In genomic region chr2:61671561-61672315, GRCh38 we compare ENCODE assay signal across 8 cellular contexts.
DNase-seq lines count a peak whose midpoint lies in the region; ATAC-seq and TF ChIP-seq lines count a peak whose summit lies in the region.

No MANE protein-coding gene starts in this region.

- TF ChIP-seq CTCF in GM12864 (IDR thresholded peaks at IDR 0.05; ENCODE audit: low read depth, low read length, missing control alignments) (no peak), fibroblast of pulmonary artery (IDR thresholded peaks at IDR 0.05; ENCODE audit: low read length, missing control alignments) (no peak), psoas muscle (IDR thresholded peaks at IDR 0.05) (no peak), mesothelial cell of epicardium (IDR thresholded peaks at IDR 0.05; ENCODE audit: unreplicated experiment) (no peak)

- no peaks in the 10 kb centered on the region for H3K36me3 ChIP-seq in SK-N-MC (ENCODE audit: insufficient read depth, low read length)
- no peaks in the 10 kb centered on the region for H3K36me3 ChIP-seq in psoas muscle (ENCODE audit: insufficient read depth in 1 of 2, low read depth in 1 of 2)

- DNase-seq in GM12864 (ENCODE audit: low read depth): no peak
- DNase-seq in SK-N-MC (ENCODE audit: low read depth, low spot score): no peak
- DNase-seq in fibroblast of pulmonary artery (ENCODE audit: low read depth): peak; percentile 16
- DNase-seq in psoas muscle: no peak
- no peak for DNase-seq in mesothelial cell of epicardium (ENCODE audit: low spot score in 2 of 2, unreplicated experiment in 2 of 2)
- DNase-seq in DMS153 (lab: John Stamatoyannopoulos, UW): no peak

- no peaks in the 10 kb centered on the region for H3K27me3 ChIP-seq in psoas muscle (ENCODE audit: insufficient read depth in 3 of 3, low read length in 2 of 3)

- WGBS in psoas muscle, 3 donors: 40 to 47% (median 43%) methylated on average over 5 of the region's 5 CpGs

- H3K4me3 ChIP-seq in GM12864 (ENCODE audit: low read depth, low read length): peak overlapping the region; percentile 23; the same call in 1 of the 2 replicates
- no peak overlapping the region for H3K4me3 ChIP-seq in SK-N-MC
- peak overlapping the region; percentile 30 for H3K4me3 ChIP-seq in fibroblast of pulmonary artery (replicated peaks; ENCODE audit: low read depth, low read length)
- H3K4me3 ChIP-seq in psoas muscle: peak overlapping the region; percentile 53

- H3K4me1 ChIP-seq in psoas muscle: peaks cover 18% of the 10 kb centered on the region

- peaks cover 24% of the 10 kb centered on the region for H3K9me3 Mint-ChIP-seq in mesothelial cell of epicardium

- intact Hi-C loops in psoas muscle (cut with DNase I): no loop called here

- peaks cover 2% of the 10 kb centered on the region for H3K27me3 Mint-ChIP-seq in mesothelial cell of epicardium (ENCODE audit: low read depth)

- peak overlapping the region; percentile 23 for H3K9ac ChIP-seq in SK-N-MC (ENCODE audit: insufficient read length)

- ATAC-seq in psoas muscle (peak in 2 of 4 donors; percentile 34 to 68), GM19397 (IDR thresholded peaks at IDR 0.05; ENCODE audit: unreplicated experiment) (no peak), HG03095 (IDR thresholded peaks at IDR 0.05; ENCODE audit: unreplicated experiment) (no peak)

- H3K27ac Mint-ChIP-seq in mesothelial cell of epicardium: no peak overlapping the region

- no peaks in the 10 kb centered on the region; the same call in 1 of the 2 replicates for H3K9me3 ChIP-seq in SK-N-MC (ENCODE audit: low read depth, low read length)
- no peaks in the 10 kb centered on the region for H3K9me3 ChIP-seq in psoas muscle

- no peak overlapping the region for H3K4me3 Mint-ChIP-seq in mesothelial cell of epicardium

- H3K27ac ChIP-seq in SK-N-MC (no peak overlapping the region), psoas muscle (peak overlapping the region; percentile 87)

- peaks cover 3% of the 10 kb centered on the region for H3K36me3 Mint-ChIP-seq in mesothelial cell of epicardium

- peaks cover 18% of the 10 kb centered on the region for H3K4me1 Mint-ChIP-seq in mesothelial cell of epicardium
